25 cellular contexts compared by ENCODE assay signal in the genomic region with DNA sequence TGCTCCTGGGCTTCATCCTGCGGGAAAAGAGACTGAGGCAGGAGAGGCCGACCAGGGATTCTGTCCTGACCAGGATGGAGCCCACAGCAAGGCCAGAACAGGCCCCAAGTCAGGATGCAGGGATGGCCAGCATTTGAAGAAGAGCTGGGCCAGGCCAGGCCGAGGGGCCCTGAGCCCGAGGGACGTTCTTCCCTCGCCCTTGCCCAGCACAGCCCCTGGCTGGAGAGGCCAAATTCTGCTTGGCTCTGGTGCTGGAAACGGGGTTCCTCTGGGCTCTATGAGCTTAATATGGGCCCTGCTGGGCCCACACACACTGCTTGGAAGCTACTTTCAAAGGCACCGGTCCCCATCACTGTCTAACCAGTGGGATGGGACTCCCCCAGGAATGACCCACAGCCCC. TPM values are rescaled to one million over a fixed set of nuclear protein-coding genes. Genes with fewer than 3 reads are reported as not detected.
DNase-seq lines count a peak whose midpoint lies in the region; ATAC-seq lines count a peak whose summit lies in the region.
"Had no signal": no experiment of that assay in that cellular context is flagged by ENCODE, and none has a peak within 500 bp of the region (broad histone marks: within the 10 kb centered on the region; RNA-seq: fewer than 3 reads in every experiment).

No MANE protein-coding gene starts in this region.

- H3K4me3 ChIP-seq in CD8-positive, alpha-beta memory T cell (ENCODE audit: low read length), result no peak overlapping the region
- H3K4me3 ChIP-seq in effector memory CD4-positive, alpha-beta T cell (ENCODE audit: insufficient read depth, low read depth, low read length, poor library complexity, severe bottlenecking), result no peak overlapping the region
- H3K4me3 ChIP-seq in neuronal stem cell (ENCODE audit: low read length in 2 of 2), result no peak overlapping the region
- H3K4me3 ChIP-seq: GM12878, GM23338, HAP-1, MG63 had no signal

- ATAC-seq in naive thymus-derived CD8-positive, alpha-beta T cell, result no peak
- ATAC-seq in HG03469 (IDR thresholded peaks at IDR 0.05; ENCODE audit: unreplicated experiment), result no peak
- ATAC-seq: GM12878, GM23338 had no signal

- no peak overlapping the region for H3K4me3 Mint-ChIP-seq in activated CD4-positive, alpha-beta T cell treated with anti-CD3 and anti-CD28 coated beads, Interleukin-2, amount 10 ng/mL, durations not matched to agents 7 days and 5 days
- H3K4me3 Mint-ChIP-seq in CD8-positive, alpha-beta memory T cell, result no peak overlapping the region
- H3K4me3 Mint-ChIP-seq in naive thymus-derived CD8-positive, alpha-beta T cell, result no peak overlapping the region
- H3K4me3 Mint-ChIP-seq: B cell, GM23338, HFFc6 had no signal

- H2AFZ ChIP-seq in neuronal stem cell (ENCODE audit: low read length), result no peak overlapping the region
- H2AFZ ChIP-seq: GM23338 had no signal

- POLR2A ChIA-PET in activated CD4-positive, alpha-beta T cell treated with anti-CD3 and anti-CD28 coated beads, Interleukin-2, amount 10 ng/mL, durations not matched to agents 7 days and 5 days (lab: Charles Lee), result no interaction called here
- POLR2A ChIA-PET in CD8-positive, alpha-beta memory T cell (lab: Charles Lee), result interaction anchor here (0.7 kb wide), 1 partner anchor 10 kb away, joined by 3 read pairs; no protein-coding TSS in a partner anchor
- POLR2A ChIA-PET in naive thymus-derived CD8-positive, alpha-beta T cell (lab: Charles Lee), result interaction anchor here (1.2 kb wide), 1 partner anchor 14 kb away, joined by 3 read pairs; no protein-coding TSS in a partner anchor

- no peak overlapping the region for H3K9ac ChIP-seq in neuronal stem cell (ENCODE audit: low read depth, low read length, poor library complexity)

- WGBS in neuronal stem cell (ENCODE audit: extremely low coverage in 2 of 2, insufficient read length in 2 of 2, insufficient replicate concordance in 1 of 2), 2 donors, result no CpG with 5 or more reads among the region's 8 CpGs

- peaks cover 63% of the 10 kb centered on the region for H3K4me1 ChIP-seq in CD8-positive, alpha-beta memory T cell (ENCODE audit: insufficient read depth, low read length)
- H3K4me1 ChIP-seq in effector memory CD4-positive, alpha-beta T cell (ENCODE audit: control insufficient read depth, insufficient read depth, low read length, poor library complexity, severe bottlenecking), result peaks cover 34% of the 10 kb centered on the region
- peaks cover 6 to 16% of the 10 kb centered on the region in 2 donors for H3K4me1 ChIP-seq in neuronal stem cell (ENCODE audit: control insufficient read depth in 2 of 2, insufficient read depth in 1 of 2, low read depth in 1 of 2, low read length in 2 of 2)

- no peak overlapping the region for H3K4me2 ChIP-seq in neuronal stem cell (ENCODE audit: insufficient read depth, low read length, poor library complexity, severe bottlenecking)
- H3K4me2 ChIP-seq: GM23338 had no signal

- peaks cover 49% of the 10 kb centered on the region for H3K36me3 Mint-ChIP-seq in activated CD4-positive, alpha-beta T cell treated with anti-CD3 and anti-CD28 coated beads, Interleukin-2, amount 10 ng/mL, durations not matched to agents 7 days and 5 days (ENCODE audit: low read depth)
- peaks cover 16 to 69% (median 21%) of the 10 kb centered on the region in 3 donors for H3K36me3 Mint-ChIP-seq in CD8-positive, alpha-beta memory T cell
- H3K36me3 Mint-ChIP-seq in naive thymus-derived CD8-positive, alpha-beta T cell, result peaks cover 0 to 43% (median 12%) of the 10 kb centered on the region in 3 donors

- H3K79me1 ChIP-seq in neuronal stem cell (ENCODE audit: low read depth, low read length), result no peaks in the 10 kb centered on the region

- H3K9me3 Mint-ChIP-seq in activated CD4-positive, alpha-beta T cell treated with anti-CD3 and anti-CD28 coated beads, Interleukin-2, amount 10 ng/mL, durations not matched to agents 7 days and 5 days, result no peaks in the 10 kb centered on the region
- no peaks in the 10 kb centered on the region for H3K9me3 Mint-ChIP-seq in CD8-positive, alpha-beta memory T cell
- H3K9me3 Mint-ChIP-seq in naive thymus-derived CD8-positive, alpha-beta T cell, result peaks cover 0 to 2% (median 0%) of the 10 kb centered on the region in 9 donors
- H3K9me3 Mint-ChIP-seq: GM23338, HFFc6 had no signal

- H3K27ac ChIP-seq in CD8-positive, alpha-beta memory T cell (ENCODE audit: low read depth, low read length), result no peak overlapping the region
- H3K27ac ChIP-seq in effector memory CD4-positive, alpha-beta T cell (ENCODE audit: insufficient read depth, low read length, poor library complexity, severe bottlenecking), result peak overlapping the region; percentile 4
- H3K27ac ChIP-seq in neuronal stem cell (replicated peaks; ENCODE audit: low read length), result no peak overlapping the region
- H3K27ac ChIP-seq: 22Rv1, C4-2B had no signal

- H3K18ac ChIP-seq in neuronal stem cell (ENCODE audit: low read length), result peak overlapping the region; percentile 44

- H2BK120ac ChIP-seq in neuronal stem cell (ENCODE audit: low read depth, low read length), result no peak overlapping the region

- DNase-seq in activated CD4-positive, alpha-beta T cell treated with anti-CD3 and anti-CD28 coated beads, Interleukin-2, amount 10 ng/mL, durations not matched to agents 7 days and 5 days, result no peak
- no peak for DNase-seq in activated CD4-positive, alpha-beta T cell treated with anti-CD3 and anti-CD28 coated beads, Interleukin-2, amount 50 U/mL, for 1 hour
- no peak for DNase-seq in CD8-positive, alpha-beta memory T cell
- no peak for DNase-seq in effector memory CD4-positive, alpha-beta T cell
- no peak for DNase-seq in neuronal stem cell (ENCODE audit: low spot score)
- DNase-seq in naive thymus-derived CD8-positive, alpha-beta T cell, result no peak
- DNase-seq in NK-92 treated with Interleukin-12 subunit alpha and Interleukin-12 subunit beta, amount 100 ng/mL, for 24 hours (lab: John Stamatoyannopoulos, UW), result no peak
- DNase-seq: GDM1, HFFc6, IMR-90, KG1, MG63, NCI-H2029, NCI-H446 treated with DMSO at 0.1 percent for 48 hours, NCI-H526, NCI-H82, Right ventricle myocardium superior, RPMI8226 had no signal

- no peak overlapping the region for H3K14ac ChIP-seq in neuronal stem cell (ENCODE audit: low read length)

- H4K8ac ChIP-seq in neuronal stem cell (ENCODE audit: low read depth, low read length), result no peak overlapping the region

- no peak overlapping the region for H4K91ac ChIP-seq in neuronal stem cell (ENCODE audit: low read depth, low read length, poor library complexity)

- H3K27me3 Mint-ChIP-seq in activated CD4-positive, alpha-beta T cell treated with anti-CD3 and anti-CD28 coated beads, Interleukin-2, amount 10 ng/mL, durations not matched to agents 7 days and 5 days, result no peaks in the 10 kb centered on the region
- H3K27me3 Mint-ChIP-seq in CD8-positive, alpha-beta memory T cell, result no peaks in the 10 kb centered on the region
- H3K27me3 Mint-ChIP-seq in naive thymus-derived CD8-positive, alpha-beta T cell, result no peaks in the 10 kb centered on the region
- H3K27me3 Mint-ChIP-seq: B cell had no signal

- H2BK5ac ChIP-seq in neuronal stem cell (ENCODE audit: low read length), result no peak overlapping the region

- peaks cover 27% of the 10 kb centered on the region for H3K36me3 ChIP-seq in CD8-positive, alpha-beta memory T cell (ENCODE audit: insufficient read depth, low read length)
- peaks cover 28% of the 10 kb centered on the region for H3K36me3 ChIP-seq in effector memory CD4-positive, alpha-beta T cell (ENCODE audit: control insufficient read depth, insufficient read depth, low read length)
- no peaks in the 10 kb centered on the region for H3K36me3 ChIP-seq in neuronal stem cell (replicated peaks in 1 of 2; ENCODE audit: control insufficient read depth in 2 of 2, insufficient read depth in 2 of 2, low read length in 2 of 2)
- H3K36me3 ChIP-seq: HAP-1, MG63 had no signal

- peak overlapping the region; percentile 20 for H2BK15ac ChIP-seq in neuronal stem cell (ENCODE audit: low read length)

- peaks cover 79% of the 10 kb centered on the region for H3K4me1 Mint-ChIP-seq in activated CD4-positive, alpha-beta T cell treated with anti-CD3 and anti-CD28 coated beads, Interleukin-2, amount 10 ng/mL, durations not matched to agents 7 days and 5 days
- H3K4me1 Mint-ChIP-seq in CD8-positive, alpha-beta memory T cell, result peaks cover 80 to 90% (median 81%) of the 10 kb centered on the region in 3 donors
- H3K4me1 Mint-ChIP-seq in naive thymus-derived CD8-positive, alpha-beta T cell, result peaks cover 18 to 76% (median 55%) of the 10 kb centered on the region in 4 donors

- H3K23ac ChIP-seq in neuronal stem cell (ENCODE audit: low read depth, low read length, poor library complexity), result no peak overlapping the region

- no peak overlapping the region for H2AK5ac ChIP-seq in neuronal stem cell (ENCODE audit: low read depth, low read length)

- H3K9me3 ChIP-seq in CD8-positive, alpha-beta memory T cell (ENCODE audit: low read length), result no peaks in the 10 kb centered on the region
- no peaks in the 10 kb centered on the region for H3K9me3 ChIP-seq in effector memory CD4-positive, alpha-beta T cell (ENCODE audit: control insufficient read depth, low read length)
- no peaks in the 10 kb centered on the region for H3K9me3 ChIP-seq in neuronal stem cell (replicated peaks in 1 of 2; ENCODE audit: control insufficient read depth in 2 of 2, insufficient read depth in 1 of 2, low read depth in 1 of 2, low read length in 2 of 2)
- H3K9me3 ChIP-seq: HAP-1, MG63 had no signal

- H3K4ac ChIP-seq in neuronal stem cell (ENCODE audit: low read length), result no peak overlapping the region

- CTCF ChIA-PET in activated CD4-positive, alpha-beta T cell treated with anti-CD3 and anti-CD28 coated beads, Interleukin-2, amount 10 ng/mL, durations not matched to agents 7 days and 5 days (lab: Charles Lee), result no interaction called here
- CTCF ChIA-PET in CD8-positive, alpha-beta memory T cell (lab: Charles Lee), result no interaction called here

- H3K27me3 ChIP-seq in CD8-positive, alpha-beta memory T cell (ENCODE audit: insufficient read depth, low read length, poor library complexity, severe bottlenecking), result no peaks in the 10 kb centered on the region
- H3K27me3 ChIP-seq in effector memory CD4-positive, alpha-beta T cell (replicated peaks; ENCODE audit: control insufficient read depth, insufficient read depth, low read length, poor library complexity, severe bottlenecking), result no peaks in the 10 kb centered on the region
- peaks cover 0 to 24% (median 0%) of the 10 kb centered on the region in 3 experiments for H3K27me3 ChIP-seq in neuronal stem cell (ENCODE audit: control insufficient read depth in 3 of 3, insufficient read depth in 3 of 3, low read depth in 1 of 3, low read length in 3 of 3)
- H3K27me3 ChIP-seq: MG63 had no signal

- peak overlapping the region; percentile 50 for H3K27ac Mint-ChIP-seq in activated CD4-positive, alpha-beta T cell treated with anti-CD3 and anti-CD28 coated beads, Interleukin-2, amount 10 ng/mL, durations not matched to agents 7 days and 5 days
- H3K27ac Mint-ChIP-seq in CD8-positive, alpha-beta memory T cell, result peak overlapping the region in 6 of 8 donors; percentile 70 to 99 (median 86)
- H3K27ac Mint-ChIP-seq in naive thymus-derived CD8-positive, alpha-beta T cell, result peak overlapping the region in 2 of 10 donors; percentile 40 to 52
- H3K27ac Mint-ChIP-seq: B cell, GM23338, HFFc6 had no signal

- peak overlapping the region; percentile 60 for H2BK12ac ChIP-seq in neuronal stem cell (ENCODE audit: low read length)

RNA-seq across cellular contexts. Expression of gene APOBEC3G, which starts 7.6 kb away (rescaled TPM):
- total RNA-seq in activated CD4-positive, alpha-beta T cell treated with anti-CD3 and anti-CD28 coated beads, Interleukin-2, amount 10 ng/mL, durations not matched to agents 7 days and 5 days, result 10 to 100 TPM; 89.6 to 96.4 TPM
- total RNA-seq in CD8-positive, alpha-beta memory T cell, result 100 to 1,000 TPM; 158 to 165 TPM
- polyA plus RNA-seq in CD8-positive, alpha-beta memory T cell, result 256 TPM
- 1.1 TPM for polyA plus RNA-seq in neuronal stem cell (2013, experiment 1 of 2)
- 0.79 TPM for polyA plus RNA-seq in neuronal stem cell (2013, experiment 2 of 2)
- total RNA-seq in naive thymus-derived CD8-positive, alpha-beta T cell, result 10 to 100 TPM; 24.3 to 27.4 TPM
- 100 to 1,000 TPM in 1 of 3 donors, 10 to 100 TPM in 2; 30.6 to 113 (median 38.7) TPM for polyA plus RNA-seq in naive thymus-derived CD8-positive, alpha-beta T cell

RNA-seq across cellular contexts. Expression of gene APOBEC3H, which starts 12.4 kb away (rescaled TPM):
- 10 to 100 TPM; 46.0 to 54.3 TPM for total RNA-seq in activated CD4-positive, alpha-beta T cell treated with anti-CD3 and anti-CD28 coated beads, Interleukin-2, amount 10 ng/mL, durations not matched to agents 7 days and 5 days
- total RNA-seq in CD8-positive, alpha-beta memory T cell, result 10 to 100 TPM; 10.8 to 11.0 TPM
- polyA plus RNA-seq in CD8-positive, alpha-beta memory T cell, result 11.7 TPM
- 2.4 TPM for polyA plus RNA-seq in neuronal stem cell (2013, experiment 1 of 2)
- 2.0 TPM for polyA plus RNA-seq in neuronal stem cell (2013, experiment 2 of 2)
- under 1 TPM in 1 of 2 experiments, not detected in 1; 0.55 TPM for total RNA-seq in naive thymus-derived CD8-positive, alpha-beta T cell
- polyA plus RNA-seq in naive thymus-derived CD8-positive, alpha-beta T cell, result 1 to 10 TPM in 1 of 3 donors, not detected in 2; 3.2 TPM
- total RNA-seq: GM23338, Right ventricle myocardium superior had no signal
- polyA plus RNA-seq: GM23338, IMR-90 had no signal

RNA-seq across cellular contexts. Expression of gene APOBEC3F, which starts 44.0 kb away (rescaled TPM):
- total RNA-seq in activated CD4-positive, alpha-beta T cell treated with anti-CD3 and anti-CD28 coated beads, Interleukin-2, amount 10 ng/mL, durations not matched to agents 7 days and 5 days, result 10 to 100 TPM; 27.9 to 33.8 TPM
- 10 to 100 TPM; 28.4 to 30.1 TPM for total RNA-seq in CD8-positive, alpha-beta memory T cell
- 20.5 TPM for polyA plus RNA-seq in CD8-positive, alpha-beta memory T cell
- polyA plus RNA-seq in neuronal stem cell (2013, experiment 1 of 2), result 3.5 TPM
- 3.9 TPM for polyA plus RNA-seq in neuronal stem cell (2013, experiment 2 of 2)
- total RNA-seq in naive thymus-derived CD8-positive, alpha-beta T cell, result 10 to 100 TPM; 22.2 to 24.3 TPM
- polyA plus RNA-seq in naive thymus-derived CD8-positive, alpha-beta T cell, result 10 to 100 TPM in 1 of 3 donors, 1 to 10 TPM in 2; 7.0 to 10.1 (median 8.4) TPM

Comparison
In these comparisons a context has a peak if more than half of its experiments do, and no peak if none do; other contexts are left out.
1. RNA of gene APOBEC3H, which starts 12.4 kb away (total RNA-seq): 46.0 to 54.3 TPM in activated CD4-positive, alpha-beta T cell treated with anti-CD3 and anti-CD28 coated beads, Interleukin-2, amount 10 ng/mL, durations not matched to agents 7 days and 5 days and 10.8 to 11.0 TPM in CD8-positive, alpha-beta memory T cell; 0.55 TPM in naive thymus-derived CD8-positive, alpha-beta T cell; every median in the first group is over 4 times any median in the second.